ENCODE assay signal across 8 cellular contexts in the genomic region with DNA sequence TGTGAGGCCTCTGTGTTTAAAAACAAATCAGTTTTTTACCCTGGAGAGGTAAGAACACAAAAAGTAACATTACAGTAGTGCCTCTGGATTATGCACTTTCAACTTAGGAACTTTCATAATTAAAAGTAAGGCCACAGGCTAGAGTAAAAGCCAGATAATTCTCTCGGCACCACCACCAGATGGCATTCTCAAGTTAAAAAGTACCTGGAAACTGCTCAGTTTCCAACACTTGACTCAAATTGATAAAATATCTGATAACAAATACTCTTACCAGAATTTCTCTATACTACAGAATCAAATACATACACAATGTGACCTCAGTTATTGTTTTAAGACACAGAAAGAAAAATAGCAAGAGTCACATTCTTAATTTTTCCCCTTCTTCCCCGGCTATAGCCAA. TPM values are rescaled to one million over a fixed set of nuclear protein-coding genes. Genes with fewer than 3 reads are reported as not detected.
A peak's percentile ranks its signal among the peaks of the same experiment; 100 is the strongest.
DNase-seq lines count a peak whose midpoint lies in the region; ATAC-seq and TF ChIP-seq lines count a peak whose summit lies in the region.

No MANE protein-coding gene starts in this region.

- DNase-seq in CD4-positive, CD25-positive, alpha-beta regulatory T cell, result peak in 2 of 3 donors; percentile 48 to 70
- DNase-seq in GM13977 (ENCODE audit: low spot score) (peak; percentile 30), NCI-H2196 treated with DMSO at 0.1 percent for 48 hours (lab: John Stamatoyannopoulos, UW; ENCODE audit: unreplicated experiment) (peak; percentile 33), right lobe of liver (peak in 1 of 3 donors; percentile 52), NCI-H1436 (lab: John Stamatoyannopoulos, UW) (no peak)

- intact Hi-C loops in right lobe of liver (cut with DNase I), result loop anchor here in 1 of 2 donors (10.0 kb wide), 1 partner anchor 80 kb away; no protein-coding TSS in a partner anchor

- H3K27ac ChIP-seq in CD4-positive, CD25-positive, alpha-beta regulatory T cell (ENCODE audit: insufficient read depth, low read length, poor library complexity, severe bottlenecking), result no peak overlapping the region
- peak overlapping the region in 1 of 3 donors; percentile 3 for H3K27ac ChIP-seq in right lobe of liver

- TF ChIP-seq CTCF in GM13977 (IDR thresholded peaks at IDR 0.05; ENCODE audit: extremely low read depth, insufficient read depth, missing control alignments), result peak; percentile 47
- TF ChIP-seq CTCF in brain (conservative IDR thresholded peaks at IDR 0.05), result peak; percentile 66 to 68
- TF ChIP-seq CTCF in right lobe of liver (IDR thresholded peaks at IDR 0.05), result peak; percentile 62 to 65 (median 62)

- TF ChIP-seq POLR2A in right lobe of liver (IDR thresholded peaks at IDR 0.05), result no peak

- H3K27me3 Mint-ChIP-seq in CD4-positive, CD25-positive, alpha-beta regulatory T cell, result no peaks in the 10 kb centered on the region
- H3K27me3 Mint-ChIP-seq in brain, result no peaks in the 10 kb centered on the region

- no peaks in the 10 kb centered on the region for H3K4me1 ChIP-seq in CD4-positive, CD25-positive, alpha-beta regulatory T cell (ENCODE audit: control insufficient read depth, insufficient read depth, low read length, poor library complexity, severe bottlenecking)
- H3K4me1 ChIP-seq in right lobe of liver, result no peaks in the 10 kb centered on the region

- H3K4me3 Mint-ChIP-seq in CD4-positive, CD25-positive, alpha-beta regulatory T cell, result no peak overlapping the region
- H3K4me3 Mint-ChIP-seq in brain, result no peak overlapping the region

- no peak overlapping the region for H3K27ac Mint-ChIP-seq in CD4-positive, CD25-positive, alpha-beta regulatory T cell
- no peak overlapping the region for H3K27ac Mint-ChIP-seq in brain

- H3K36me3 ChIP-seq in CD4-positive, CD25-positive, alpha-beta regulatory T cell (ENCODE audit: control insufficient read depth, insufficient read depth, low read length), result peaks cover 5% of the 10 kb centered on the region
- peaks cover 0 to 10% (median 0%) of the 10 kb centered on the region in 4 donors for H3K36me3 ChIP-seq in right lobe of liver

- no peaks in the 10 kb centered on the region for H3K9me3 Mint-ChIP-seq in CD4-positive, CD25-positive, alpha-beta regulatory T cell
- no peaks in the 10 kb centered on the region for H3K9me3 Mint-ChIP-seq in brain

- peaks cover 19% of the 10 kb centered on the region for H3K36me3 Mint-ChIP-seq in CD4-positive, CD25-positive, alpha-beta regulatory T cell
- H3K36me3 Mint-ChIP-seq in brain, result peaks cover 19% of the 10 kb centered on the region

- H3K4me1 Mint-ChIP-seq in CD4-positive, CD25-positive, alpha-beta regulatory T cell, result peaks cover 2 to 11% (median 5%) of the 10 kb centered on the region in 4 donors
- no peaks in the 10 kb centered on the region for H3K4me1 Mint-ChIP-seq in brain

- WGBS in right lobe of liver (ENCODE audit: insufficient coverage, low coverage, low lambda C conversion rate, missing lambda C conversion rate), result 62% methylated on average over 2 of the region's 2 CpGs

- H3K9me3 ChIP-seq in CD4-positive, CD25-positive, alpha-beta regulatory T cell (ENCODE audit: control insufficient read depth in 2 of 2, low read length in 2 of 2), result no peaks in the 10 kb centered on the region
- H3K9me3 ChIP-seq in right lobe of liver, result no peaks in the 10 kb centered on the region

- no peaks in the 10 kb centered on the region for H3K27me3 ChIP-seq in CD4-positive, CD25-positive, alpha-beta regulatory T cell (ENCODE audit: control insufficient read depth, insufficient read depth, low read length)
- no peaks in the 10 kb centered on the region for H3K27me3 ChIP-seq in right lobe of liver

- no peak overlapping the region for H3K4me3 ChIP-seq in CD4-positive, CD25-positive, alpha-beta regulatory T cell (ENCODE audit: low read depth, low read length)
- H3K4me3 ChIP-seq in right lobe of liver, result no peak overlapping the region

- peak in 1 of 2 donors; percentile 52 for ATAC-seq in CD4-positive, CD25-positive, alpha-beta regulatory T cell (ENCODE audit: low read depth in 2 of 2)
- ATAC-seq in right lobe of liver (peak; percentile 79 to 95 (median 88)), GM19035 (IDR thresholded peaks at IDR 0.05; ENCODE audit: unreplicated experiment) (no peak), HG02763 (IDR thresholded peaks at IDR 0.05; ENCODE audit: unreplicated experiment) (no peak)

- in situ Hi-C loops in GM13977 (cut with MboI; ENCODE audit: low pct_unique_long_range_greater_than_20kb, low sequenced_read_pairs, unreplicated experiment), result no loop called here

RNA-seq across cellular contexts. Expression of a gene that starts 19.9 kb away (rescaled TPM):
- total RNA-seq in CD4-positive, CD25-positive, alpha-beta regulatory T cell, result 10.5 TPM
- polyA plus RNA-seq in CD4-positive, CD25-positive, alpha-beta regulatory T cell, result 1 to 10 TPM; 2.3 to 4.0 (median 2.6) TPM
- polyA plus RNA-seq in brain (ENCODE audit: insufficient read depth, low read depth, low replicate concordance), result 13.3 TPM
- 10 to 100 TPM in 2 of 6 experiments, 1 to 10 TPM in 4; 4.6 to 16.0 (median 8.2) TPM for total RNA-seq in right lobe of liver

RNA-seq across cellular contexts. Expression of a gene that starts 37.3 kb away (rescaled TPM):
- total RNA-seq in CD4-positive, CD25-positive, alpha-beta regulatory T cell, result 59.9 TPM
- polyA plus RNA-seq in CD4-positive, CD25-positive, alpha-beta regulatory T cell, result 10 to 100 TPM; 13.6 to 18.1 (median 17.7) TPM
- 1.8 TPM for polyA plus RNA-seq in brain (ENCODE audit: insufficient read depth, low read depth, low replicate concordance)
- total RNA-seq in right lobe of liver, result under 1 TPM; 0.25 to 0.53 (median 0.35) TPM

RNA-seq across cellular contexts. Expression of a gene that starts 53.7 kb away (rescaled TPM):
- total RNA-seq in CD4-positive, CD25-positive, alpha-beta regulatory T cell, result 9.8 TPM
- under 1 TPM in 3 of 4 donors, not detected in 1; 0.03 to 0.71 (median 0.13) TPM for polyA plus RNA-seq in CD4-positive, CD25-positive, alpha-beta regulatory T cell
- polyA plus RNA-seq in brain (ENCODE audit: insufficient read depth, low read depth, low replicate concordance), result 1.0 TPM
- 1 to 10 TPM in 5 of 6 experiments, under 1 TPM in 1; 0.86 to 4.7 (median 2.6) TPM for total RNA-seq in right lobe of liver

Comparison
In these comparisons a context has a peak if more than half of its experiments do, and no peak if none do; other contexts are left out.
1. ATAC-seq: peak in right lobe of liver (4 of 4); none in GM19035 (single experiment) and HG02763 (single experiment).
2. RNA of a gene that starts 37.3 kb away (total RNA-seq): 59.9 TPM in CD4-positive, CD25-positive, alpha-beta regulatory T cell (single experiment); 0.25 to 0.53 TPM in right lobe of liver; every median in the first group is over 10 times any median in the second.
3. Peak in every context shown above with its lines, with median percentiles within 50 percentile points of each other: CTCF ChIP-seq.